Comparison of ENCODE assay signal across 24 cellular contexts in the genomic region with DNA sequence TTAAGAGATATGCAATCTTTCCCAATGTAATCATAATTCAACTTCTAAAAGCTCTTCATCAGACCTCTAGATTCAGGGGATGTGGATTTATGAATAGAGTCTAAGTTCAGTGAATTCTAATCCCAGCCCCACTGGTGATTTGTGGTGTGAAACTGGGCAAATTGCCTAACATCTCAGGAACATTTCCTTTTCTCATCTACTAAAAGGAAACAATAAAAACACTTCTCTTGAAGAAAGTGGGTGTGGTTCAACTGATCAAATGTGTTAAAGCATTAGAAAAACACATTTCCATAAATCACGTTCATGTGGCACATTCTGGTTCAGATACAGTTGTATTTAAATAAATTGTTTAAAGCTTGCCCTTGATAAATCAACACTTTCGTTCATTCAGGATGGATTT.
"Had no signal": no experiment of that assay in that cellular context is flagged by ENCODE, and none has a peak within 500 bp of the region (broad histone marks: within the 10 kb centered on the region; RNA-seq: fewer than 3 reads in every experiment).

No MANE protein-coding gene starts in this region.

- ATAC-seq: natural killer cell; right cardiac atrium; sciatic nerve; stimulated activated naive B cell treated with anti-CD40 and anti-IgM and Interleukin-4, amounts not matched to agents 10 μg/mL and 1 μg/mL and 100 μg/mL, for 72 hours; stimulated activated naive CD8-positive, alpha-beta T cell treated with anti-CD3 and anti-CD28 coated beads, Interleukin-15, Interleukin-2, amounts not matched to agents 100 U/mL and 50 U/mL, for 24 hours had no signal

- H3K36me3 ChIP-seq: left ventricle myocardium inferior, ovary, stomach, thyroid gland, transverse colon, upper lobe of left lung, vagina had no signal

- H3K9me3 ChIP-seq: left ventricle myocardium inferior, ovary, stomach, testis, thyroid gland, transverse colon, upper lobe of left lung, vagina had no signal

- H3K4me1 ChIP-seq: left ventricle myocardium inferior, stomach, testis, thyroid gland, transverse colon, upper lobe of left lung, vagina had no signal

- H3K27me3 ChIP-seq: ovary, stomach, testis, thyroid gland, transverse colon, upper lobe of left lung, vagina had no signal

- DNase-seq: islet precursor cell; left ventricle myocardium inferior; mesendoderm; naive B cell; natural killer cell; nephron progenitor cell; ovary; retina; right cardiac atrium; stimulated activated CD4-positive, alpha-beta T cell treated with anti-CD3 and anti-CD28 coated beads, Interleukin-12 subunit alpha, Interleukin-12 subunit beta, amount 100 ng/mL, for 4 hours; stimulated activated CD4-positive, alpha-beta T cell treated with anti-CD3 and anti-CD28 coated beads, Interleukin-15, amount 100 ng/mL, for 24 hours; stimulated activated CD4-positive, alpha-beta T cell treated with anti-CD3 and anti-CD28 coated beads, Interleukin-2, amount 100 ng/mL, for 24 hours; stimulated activated CD4-positive, alpha-beta T cell treated with anti-CD3 and anti-CD28 coated beads, Interleukin-4, amount 100 ng/mL, for 1 hour; stimulated activated naive B cell treated with anti-CD40 and anti-IgM and Interleukin-4, amounts not matched to agents 10 μg/mL and 1 μg/mL and 100 μg/mL, for 72 hours; stimulated activated naive CD8-positive, alpha-beta T cell treated with anti-CD3 and anti-CD28 coated beads, Interleukin-15, Interleukin-2, amounts not matched to agents 100 U/mL and 50 U/mL, for 24 hours; stomach; testis; thyroid gland; transverse colon; upper lobe of left lung had no signal

- H3K4me3 ChIP-seq: left ventricle myocardium inferior, lung, ovary, skin epidermis, stomach, testis, thyroid gland, transverse colon, upper lobe of left lung, vagina had no signal
